Comparison of ENCODE assay signal across 8 cellular contexts in genomic region chr15:78000089-78000926, GRCh38.
DNase-seq lines count a peak whose midpoint lies in the region; ATAC-seq and TF ChIP-seq lines count a peak whose summit lies in the region.

No MANE protein-coding gene starts in this region.

- no peak for TF ChIP-seq POLR2A in erythroblast (IDR thresholded peaks at IDR 0.05; ENCODE audit: low read length)

- no peak overlapping the region for H3K27ac Mint-ChIP-seq in nephron progenitor cell

- H3K27me3 ChIP-seq in BE2C: no peaks in the 10 kb centered on the region
- no peaks in the 10 kb centered on the region for H3K27me3 ChIP-seq in subcutaneous abdominal adipose tissue (ENCODE audit: control insufficient read depth in 5 of 5, insufficient read depth in 4 of 5, low read length in 5 of 5)

- H3K36me3 ChIP-seq in BE2C (peaks cover 13% of the 10 kb centered on the region; the same call in 1 of the 2 replicates), subcutaneous abdominal adipose tissue (ENCODE audit: control insufficient read depth in 5 of 5, insufficient read depth in 5 of 5, low read length in 5 of 5) (peaks cover 2 to 85% (median 57%) of the 10 kb centered on the region in 5 donors)

- peak; percentile 79 for ATAC-seq in GM19351 (IDR thresholded peaks at IDR 0.05; ENCODE audit: unreplicated experiment)

- H3K4me3 ChIP-seq in BE2C (ENCODE audit: low read depth, low read length) (no peak overlapping the region), subcutaneous abdominal adipose tissue (ENCODE audit: low read depth in 1 of 5, low read length in 5 of 5) (no peak overlapping the region)

- TF ChIP-seq CTCF in BE2C (IDR thresholded peaks at IDR 0.05; ENCODE audit: low read depth, low read length): peak; percentile 77
- peak; percentile 89 for TF ChIP-seq CTCF in nephron progenitor cell (IDR thresholded peaks at IDR 0.05)

- peak; percentile 91 for DNase-seq in BE2C
- peak; percentile 5 for DNase-seq in NCI-H345 treated with DMSO at 0.1 percent for 48 hours (lab: John Stamatoyannopoulos, UW; ENCODE audit: unreplicated experiment)
- peak; percentile 47 to 72 for DNase-seq in activated CD8-positive, alpha-beta memory T cell treated with anti-CD3 and anti-CD28 coated beads for 4 hours (ENCODE audit: low read depth in 2 of 2)
- peak; percentile 76 to 79 for DNase-seq in erythroblast (lab: John Stamatoyannopoulos, UW)
- DNase-seq in nephron progenitor cell: peak; percentile 91
- no peak for DNase-seq in pons (ENCODE audit: low spot score)

- H3K27me3 Mint-ChIP-seq in nephron progenitor cell (ENCODE audit: low read depth, poor library complexity): peaks cover 3% of the 10 kb centered on the region

- peaks cover 47% of the 10 kb centered on the region for H3K4me1 ChIP-seq in BE2C
- peaks cover 5 to 65% (median 43%) of the 10 kb centered on the region in 5 donors for H3K4me1 ChIP-seq in subcutaneous abdominal adipose tissue (ENCODE audit: control insufficient read depth in 5 of 5, insufficient read depth in 5 of 5, low read length in 5 of 5)

- H3K36me3 Mint-ChIP-seq in nephron progenitor cell (ENCODE audit: low read depth): peaks cover 12% of the 10 kb centered on the region

- H3K9ac ChIP-seq in subcutaneous abdominal adipose tissue (ENCODE audit: low read length in 5 of 5): peak overlapping the region in 1 of 5 donors; percentile 20

- no peaks in the 10 kb centered on the region for H3K9me3 ChIP-seq in BE2C
- H3K9me3 ChIP-seq in subcutaneous abdominal adipose tissue (ENCODE audit: control insufficient read depth in 5 of 5, low read length in 5 of 5): no peaks in the 10 kb centered on the region

- peak overlapping the region; percentile 76 for H3K27ac ChIP-seq in subcutaneous abdominal adipose tissue (ENCODE audit: low read depth, low read length)

- H3K9me3 Mint-ChIP-seq in nephron progenitor cell: no peaks in the 10 kb centered on the region

- peaks cover 23% of the 10 kb centered on the region for H3K4me1 Mint-ChIP-seq in nephron progenitor cell

- no peak overlapping the region for H3K4me3 Mint-ChIP-seq in nephron progenitor cell
